8 cellular contexts compared by ENCODE assay signal in genomic region chr10:44960098-44960480, GRCh38. TPM values are rescaled to one million over a fixed set of nuclear protein-coding genes. Genes with fewer than 3 reads are reported as not detected.
A peak's percentile ranks its signal among the peaks of the same experiment; 100 is the strongest.
DNase-seq lines count a peak whose midpoint lies in the region; ATAC-seq, FAIRE-seq and TF ChIP-seq lines count a peak whose summit lies in the region.

No MANE protein-coding gene starts in this region.

- peak overlapping the region; percentile 81 for H3K4me3 Mint-ChIP-seq in activated naive CD4-positive, alpha-beta T cell treated with anti-CD3 and anti-CD28 coated beads, Interleukin-2, amount 10 ng/mL, durations not matched to agents 7 days and 5 days
- peak overlapping the region; percentile 84 for H3K4me3 Mint-ChIP-seq in memory B cell
- peak overlapping the region; percentile 89 for H3K4me3 Mint-ChIP-seq in type B pancreatic cell

- 0 out of 4 replicates have a peak overlapping the region, but pooled peaks of 1 of the 2 experiments have one; percentile 66 for H3K9ac ChIP-seq in K562 (ENCODE audit: insufficient read depth in 1 of 2, low read depth in 2 of 2, low read length in 2 of 2)

- no peak for TF ChIP-seq RAD21 in K562 (CRISPR knock-in tag; conservative IDR thresholded peaks at IDR 0.05 in 1 of 2, IDR thresholded peaks at IDR 0.05 in 1 of 2)

- no peaks in the 10 kb centered on the region for H3K79me2 ChIP-seq in K562 (ENCODE audit: control insufficient read depth, insufficient read depth, low read length)

- peaks cover 8% of the 10 kb centered on the region; the same call in 1 of the 2 replicates for H4K20me1 ChIP-seq in K562 (replicated peaks; ENCODE audit: control insufficient read depth, insufficient read depth, low read length)

- no peaks in the 10 kb centered on the region for H3K9me3 ChIP-seq in K562 (replicated peaks; ENCODE audit: control insufficient read depth, insufficient read depth, low read depth, low read length)

- ATAC-seq in K562 = no peak
- no peak for ATAC-seq in memory B cell (ENCODE audit: low read depth)

- WGBS in K562 (ENCODE audit: insufficient coverage, low coverage, missing lambda C conversion rate) = 42% methylated on average over 8 of the region's 8 CpGs

- H3K27me3 Mint-ChIP-seq in activated naive CD4-positive, alpha-beta T cell treated with anti-CD3 and anti-CD28 coated beads, Interleukin-2, amount 10 ng/mL, durations not matched to agents 7 days and 5 days = peaks cover 13% of the 10 kb centered on the region
- H3K27me3 Mint-ChIP-seq in memory B cell (no peaks in the 10 kb centered on the region), type B pancreatic cell (no peaks in the 10 kb centered on the region)

- TF ChIP-seq POLR2A in K562 (conservative IDR thresholded peaks at IDR 0.05) = no peak

- TF ChIP-seq CTCF in K562 (IDR thresholded peaks at IDR 0.05 in 2 of 3, conservative IDR thresholded peaks at IDR 0.05 in 1 of 3; ENCODE audit: insufficient read depth in 2 of 3, low read depth in 1 of 3, low read length in 3 of 3) (no peak), type B pancreatic cell (conservative IDR thresholded peaks at IDR 0.05) (no peak)

- peaks cover 8 to 16% of the 10 kb centered on the region in 2 experiments; a peak in 4 of 5 replicates for H3K4me1 ChIP-seq in K562 (replicated peaks in 1 of 2; ENCODE audit: control insufficient read depth in 2 of 2, insufficient read depth in 2 of 2, low read length in 2 of 2)

- intact Hi-C loops in K562 (cut with micrococcal nuclease) = no loop called here

- in situ Hi-C loops in K562 (cut with MboI) = no loop called here

- FAIRE-seq in K562 (lab: Jason Lieb, UNC) = no peak

- H3K4me1 Mint-ChIP-seq in activated naive CD4-positive, alpha-beta T cell treated with anti-CD3 and anti-CD28 coated beads, Interleukin-2, amount 10 ng/mL, durations not matched to agents 7 days and 5 days = peaks cover 13% of the 10 kb centered on the region
- H3K4me1 Mint-ChIP-seq in memory B cell = peaks cover 36% of the 10 kb centered on the region
- peaks cover 60% of the 10 kb centered on the region for H3K4me1 Mint-ChIP-seq in type B pancreatic cell (ENCODE audit: unreplicated experiment)

- no peak for DNase-seq in activated naive CD4-positive, alpha-beta T cell treated with anti-CD3 and anti-CD28 coated beads, Interleukin-2, amount 10 ng/mL, durations not matched to agents 7 days and 5 days
- no peak for DNase-seq in activated naive CD4-positive, alpha-beta T cell (lab: John Stamatoyannopoulos, UW)
- DNase-seq in K562 (ENCODE audit: extremely low read depth in 1 of 4, low spot score in 3 of 4) (no peak), memory B cell (ENCODE audit: low spot score in 2 of 2) (no peak), type B pancreatic cell (ENCODE audit: extremely low spot score, unreplicated experiment) (no peak), HuH-7 (ENCODE audit: low spot score) (no peak), dedifferentiated amniotic fluid mesenchymal stem cell (ENCODE audit: extremely low spot score) (no peak), NCI-H2081 treated with DMSO at 0.1 percent for 48 hours (lab: John Stamatoyannopoulos, UW) (no peak)

- TF ChIP-seq EP300 in K562 (IDR thresholded peaks at IDR 0.05; ENCODE audit: low read length) = no peak

- H3K27me3 ChIP-seq in K562 (ENCODE audit: control insufficient read depth in 2 of 2, insufficient read depth in 2 of 2, low read length in 2 of 2) = peaks cover 15 to 28% of the 10 kb centered on the region in 2 experiments; a peak in 4 of 5 replicates

- POLR2A ChIA-PET in K562 (lab: Yijun Ruan, JAX) = no interaction called here

- no peaks in the 10 kb centered on the region for H3K9me3 Mint-ChIP-seq in activated naive CD4-positive, alpha-beta T cell treated with anti-CD3 and anti-CD28 coated beads, Interleukin-2, amount 10 ng/mL, durations not matched to agents 7 days and 5 days
- peaks cover 2% of the 10 kb centered on the region for H3K9me3 Mint-ChIP-seq in memory B cell
- H3K9me3 Mint-ChIP-seq in type B pancreatic cell = no peaks in the 10 kb centered on the region

- H3K9me1 ChIP-seq in K562 (ENCODE audit: control insufficient read depth, insufficient read depth, low read length) = peaks cover 4% of the 10 kb centered on the region

- H2AFZ ChIP-seq in K562 (ENCODE audit: low read depth, low read length) = no peak overlapping the region

- H3K36me3 Mint-ChIP-seq in activated naive CD4-positive, alpha-beta T cell treated with anti-CD3 and anti-CD28 coated beads, Interleukin-2, amount 10 ng/mL, durations not matched to agents 7 days and 5 days = peaks cover 11% of the 10 kb centered on the region
- H3K36me3 Mint-ChIP-seq in memory B cell = peaks cover 17% of the 10 kb centered on the region
- peaks cover 9% of the 10 kb centered on the region for H3K36me3 Mint-ChIP-seq in type B pancreatic cell

- H3K36me3 ChIP-seq in K562 (ENCODE audit: control insufficient read depth, insufficient read depth, low read length) = no peaks in the 10 kb centered on the region

- no peak overlapping the region for H3K27ac Mint-ChIP-seq in activated naive CD4-positive, alpha-beta T cell treated with anti-CD3 and anti-CD28 coated beads, Interleukin-2, amount 10 ng/mL, durations not matched to agents 7 days and 5 days
- H3K27ac Mint-ChIP-seq in memory B cell (no peak overlapping the region), type B pancreatic cell (peak overlapping the region; percentile 75)

- CTCF ChIA-PET in activated naive CD4-positive, alpha-beta T cell treated with anti-CD3 and anti-CD28 coated beads, Interleukin-2, amount 10 ng/mL, durations not matched to agents 7 days and 5 days (lab: Charles Lee) = interaction anchor here (1.0 kb wide), 1 partner anchor 27 kb away, joined by 7 read pairs; no protein-coding TSS in a partner anchor
- CTCF ChIA-PET in K562 (lab: Yijun Ruan, JAX; ENCODE audit: low intra/inter-chr PET ratio) = no interaction called here

- H3K27ac ChIP-seq in K562 (ENCODE audit: extremely low read depth, low read depth, low read length) = no peak overlapping the region

- H3K4me2 ChIP-seq in K562 (ENCODE audit: insufficient read depth, low read length) = peak overlapping the region; percentile 70

- peak overlapping the region; percentile 62 for H3K4me3 ChIP-seq in K562

- BruUV-seq in K562 (replicated peaks; lab: Mats Ljungman, UMichigan) = no TSS peak

RNA-seq across cellular contexts. Expression of gene RASSF4, which starts 0.5 kb away (rescaled TPM):
- 0.21 and 0.58 TPM in 2 replicates for total RNA-seq in K562 (2011; cell fraction: chromatin; rRNA removed; ENCODE audit: low replicate concordance)
- 0.17 and 0.66 TPM in 2 replicates for total RNA-seq in K562 (2011; cell fraction: nucleolus; rRNA removed)
- 0.15 and 0.29 TPM in 2 replicates for total RNA-seq in K562 (2011; cell fraction: nucleoplasm; rRNA removed)
- total RNA-seq in K562 (2014; rRNA removed) (0.04 and 0.09 TPM in 2 replicates), K562 (2014; rRNA removed; fragmentation: Illumina TruSeq; extraction: Trizol) (not detected in 2 replicates), K562 (2015; rRNA removed; fragmentation: Illumina TruSeq; extraction: Trizol) (not detected in 2 replicates), K562 (2021) (0.18 and 0.62 TPM in 2 replicates), type B pancreatic cell (ENCODE audit: low replicate concordance) (22.7 and 27.9 TPM in 2 replicates)
- polyA plus RNA-seq in K562 (2011; rRNA removed) (0.05 and 0.13 TPM in 2 replicates), K562 (2014; fragmentation: Illumina TruSeq; extraction: Trizol) (0.10 TPM in 1 of 2 replicates, not detected in the other), K562 (2014; fragmentation: Nextera tagmentation; extraction: Ambion mirVana) (under 1 TPM in 1 of 2 experiments, not detected in 1; 0.01 TPM), K562 (2014; rRNA removed) (0.13 TPM in 1 of 2 replicates, not detected in the other)
- 0.04 and 0.30 TPM in 2 replicates for polyA plus RNA-seq in K562 (2011; cell fraction: cytosol; rRNA removed)
- polyA plus RNA-seq in K562 (2011; cell fraction: nucleus; rRNA removed) = 0.25 and 0.30 TPM in 2 replicates
- 0.20 and 0.68 TPM in 2 replicates for polyA plus RNA-seq in K562 (2012)
- not detected in 2 replicates for polyA minus RNA-seq in K562 (2011; rRNA and poly(A)+ RNA removed)
- not detected in 2 replicates for polyA minus RNA-seq in K562 (2011; cell fraction: cytosol; rRNA and poly(A)+ RNA removed)
- polyA minus RNA-seq in K562 (2011; cell fraction: nucleus; rRNA and poly(A)+ RNA removed) = not detected in 2 replicates

RNA-seq across cellular contexts. Expression of gene DEPP1, which starts 18.5 kb away (rescaled TPM):
- total RNA-seq in K562 (2011; cell fraction: chromatin; rRNA removed; ENCODE audit: low replicate concordance) = 0.32 and 3.0 TPM in 2 replicates
- 2.4 and 4.7 TPM in 2 replicates for total RNA-seq in K562 (2011; cell fraction: nucleolus; rRNA removed)
- 1.5 and 2.3 TPM in 2 replicates for total RNA-seq in K562 (2011; cell fraction: nucleoplasm; rRNA removed)
- total RNA-seq in K562 (2014; rRNA removed) = 0.33 and 0.54 TPM in 2 replicates
- 0.06 and 0.07 TPM in 2 replicates for total RNA-seq in K562 (2014; rRNA removed; fragmentation: Illumina TruSeq; extraction: Trizol)
- total RNA-seq in K562 (2015; rRNA removed; fragmentation: Illumina TruSeq; extraction: Trizol) = 0.11 and 0.18 TPM in 2 replicates
- 0.34 and 0.40 TPM in 2 replicates for total RNA-seq in K562 (2021)
- 0.42 and 1.1 TPM in 2 replicates for polyA plus RNA-seq in K562 (2011; rRNA removed)
- 1.3 and 1.5 TPM in 2 replicates for polyA plus RNA-seq in K562 (2011; cell fraction: cytosol; rRNA removed)
- 0.47 and 1.1 TPM in 2 replicates for polyA plus RNA-seq in K562 (2011; cell fraction: nucleus; rRNA removed)
- 0.46 and 1.3 TPM in 2 replicates for polyA plus RNA-seq in K562 (2012)
- polyA plus RNA-seq in K562 (2014; fragmentation: Illumina TruSeq; extraction: Trizol) = 0.19 TPM in 2 replicates
- under 1 TPM in 1 of 2 experiments, not detected in 1; 0.04 TPM for polyA plus RNA-seq in K562 (2014; fragmentation: Nextera tagmentation; extraction: Ambion mirVana)
- polyA plus RNA-seq in K562 (2014; rRNA removed) = 0.21 and 0.26 TPM in 2 replicates
- polyA minus RNA-seq in K562 (2011; rRNA and poly(A)+ RNA removed) = 0.77 and 1.1 TPM in 2 replicates
- 0.76 and 1.8 TPM in 2 replicates for polyA minus RNA-seq in K562 (2011; cell fraction: cytosol; rRNA and poly(A)+ RNA removed)
- polyA minus RNA-seq in K562 (2011; cell fraction: nucleus; rRNA and poly(A)+ RNA removed) = 1.9 and 3.2 TPM in 2 replicates
- total RNA-seq in type B pancreatic cell (ENCODE audit: low replicate concordance) = 25.7 and 53.0 TPM in 2 replicates

RNA-seq across cellular contexts. Expression of gene ZNF22, which starts 40.6 kb away (rescaled TPM):
- 6.0 and 13.6 TPM in 2 replicates for total RNA-seq in K562 (2011; cell fraction: chromatin; rRNA removed; ENCODE audit: low replicate concordance)
- total RNA-seq in K562 (2011; cell fraction: nucleolus; rRNA removed) = 5.3 and 7.1 TPM in 2 replicates
- total RNA-seq in K562 (2011; cell fraction: nucleoplasm; rRNA removed) = 9.9 and 11.2 TPM in 2 replicates
- total RNA-seq in K562 (2014; rRNA removed) (35.9 and 36.2 TPM in 2 replicates), K562 (2014; rRNA removed; fragmentation: Illumina TruSeq; extraction: Trizol) (68.4 and 69.4 TPM in 2 replicates), K562 (2015; rRNA removed; fragmentation: Illumina TruSeq; extraction: Trizol) (47.9 and 48.6 TPM in 2 replicates), K562 (2021) (40.5 and 52.9 TPM in 2 replicates), type B pancreatic cell (ENCODE audit: low replicate concordance) (23.5 and 39.0 TPM in 2 replicates)
- polyA plus RNA-seq in K562 (2011; rRNA removed) (39.2 and 51.2 TPM in 2 replicates), K562 (2014; fragmentation: Illumina TruSeq; extraction: Trizol) (51.3 and 62.2 TPM in 2 replicates), K562 (2014; fragmentation: Nextera tagmentation; extraction: Ambion mirVana) (10 to 100 TPM; 92.2 to 98.7 TPM), K562 (2014; rRNA removed) (42.4 and 60.4 TPM in 2 replicates)
- 9.3 and 18.6 TPM in 2 replicates for polyA plus RNA-seq in K562 (2011; cell fraction: cytosol; rRNA removed)
- polyA plus RNA-seq in K562 (2011; cell fraction: nucleus; rRNA removed) = 7.4 and 12.9 TPM in 2 replicates
- 38.3 and 41.5 TPM in 2 replicates for polyA plus RNA-seq in K562 (2012)
- 19.0 and 19.4 TPM in 2 replicates for polyA minus RNA-seq in K562 (2011; rRNA and poly(A)+ RNA removed)
- 5.3 and 8.3 TPM in 2 replicates for polyA minus RNA-seq in K562 (2011; cell fraction: cytosol; rRNA and poly(A)+ RNA removed)
- 5.3 and 11.1 TPM in 2 replicates for polyA minus RNA-seq in K562 (2011; cell fraction: nucleus; rRNA and poly(A)+ RNA removed)

RNA-seq across cellular contexts. Expression of gene TMEM72, which starts 49.0 kb away (rescaled TPM):
- not detected in 2 replicates for total RNA-seq in K562 (2011; cell fraction: chromatin; rRNA removed; ENCODE audit: low replicate concordance)
- total RNA-seq in K562 (2011; cell fraction: nucleolus; rRNA removed) = not detected in 2 replicates
- not detected in 2 replicates for total RNA-seq in K562 (2011; cell fraction: nucleoplasm; rRNA removed)
- total RNA-seq in K562 (2014; rRNA removed) (not detected in 2 replicates), K562 (2014; rRNA removed; fragmentation: Illumina TruSeq; extraction: Trizol) (not detected in 2 replicates), K562 (2015; rRNA removed; fragmentation: Illumina TruSeq; extraction: Trizol) (not detected in 2 replicates), K562 (2021) (not detected in 2 replicates), type B pancreatic cell (ENCODE audit: low replicate concordance) (0.40 and 1.2 TPM in 2 replicates)
- polyA plus RNA-seq in K562 (2011; rRNA removed) (not detected in 2 replicates), K562 (2014; fragmentation: Illumina TruSeq; extraction: Trizol) (not detected in 2 replicates), K562 (2014; fragmentation: Nextera tagmentation; extraction: Ambion mirVana) (not detected), K562 (2014; rRNA removed) (not detected in 2 replicates)
- polyA plus RNA-seq in K562 (2011; cell fraction: cytosol; rRNA removed) = not detected in 2 replicates
- polyA plus RNA-seq in K562 (2011; cell fraction: nucleus; rRNA removed) = not detected in 2 replicates
- not detected in 2 replicates for polyA plus RNA-seq in K562 (2012)
- polyA minus RNA-seq in K562 (2011; rRNA and poly(A)+ RNA removed) = not detected in 2 replicates
- polyA minus RNA-seq in K562 (2011; cell fraction: cytosol; rRNA and poly(A)+ RNA removed) = not detected in 2 replicates
- polyA minus RNA-seq in K562 (2011; cell fraction: nucleus; rRNA and poly(A)+ RNA removed) = not detected in 2 replicates

Comparison
In these comparisons a context has a peak if more than half of its experiments do, and no peak if none do; other contexts are left out.
1. RNA of gene RASSF4, which starts 0.5 kb away (total RNA-seq): 22.7 to 27.9 TPM in type B pancreatic cell; 0.04 to 0.66 TPM in K562; every median in the first group is over 10 times any median in the second.
2. Peak in every context shown above with its lines, with median percentiles within 50 percentile points of each other: H3K4me3 Mint-ChIP-seq.